Comparison of ENCODE assay signal across 9 cellular contexts in genomic region chr2:233165895-233166661, GRCh38.
A peak's percentile ranks its signal among the peaks of the same experiment; 100 is the strongest.
DNase-seq lines count a peak whose midpoint lies in the region; ATAC-seq and TF ChIP-seq lines count a peak whose summit lies in the region.
"Had no signal": no experiment of that assay in that cellular context is flagged by ENCODE, and none has a peak within 500 bp of the region (broad histone marks: within the 10 kb centered on the region; RNA-seq: fewer than 3 reads in every experiment).

No MANE protein-coding gene starts in this region.

- no peaks in the 10 kb centered on the region for H3K9me3 Mint-ChIP-seq in activated naive CD4-positive, alpha-beta T cell treated with anti-CD3 and anti-CD28 coated beads, Interleukin-2, amount 10 ng/mL, durations not matched to agents 7 days and 5 days
- H3K9me3 Mint-ChIP-seq in activated naive CD4-positive, alpha-beta T cell treated with anti-CD3 and anti-CD28 coated beads for 36 hours: no peaks in the 10 kb centered on the region
- no peaks in the 10 kb centered on the region for H3K9me3 Mint-ChIP-seq in activated CD8-positive, alpha-beta T cell treated with anti-CD3 and anti-CD28 coated beads, Interleukin-2, amount 10 ng/mL, durations not matched to agents 7 days and 5 days (ENCODE audit: insufficient read depth)

- H3K4me1 Mint-ChIP-seq in activated naive CD4-positive, alpha-beta T cell treated with anti-CD3 and anti-CD28 coated beads, Interleukin-2, amount 10 ng/mL, durations not matched to agents 7 days and 5 days: peaks cover 5% of the 10 kb centered on the region
- no peaks in the 10 kb centered on the region for H3K4me1 Mint-ChIP-seq in activated naive CD4-positive, alpha-beta T cell treated with anti-CD3 and anti-CD28 coated beads for 36 hours (ENCODE audit: low read depth)
- H3K4me1 Mint-ChIP-seq in activated CD8-positive, alpha-beta T cell treated with anti-CD3 and anti-CD28 coated beads, Interleukin-2, amount 10 ng/mL, durations not matched to agents 7 days and 5 days (ENCODE audit: low read depth): peaks cover 9% of the 10 kb centered on the region

- no peaks in the 10 kb centered on the region for H3K27me3 Mint-ChIP-seq in activated naive CD4-positive, alpha-beta T cell treated with anti-CD3 and anti-CD28 coated beads, Interleukin-2, amount 10 ng/mL, durations not matched to agents 7 days and 5 days
- H3K27me3 Mint-ChIP-seq in activated naive CD4-positive, alpha-beta T cell treated with anti-CD3 and anti-CD28 coated beads for 36 hours (ENCODE audit: low read depth): no peaks in the 10 kb centered on the region
- no peaks in the 10 kb centered on the region for H3K27me3 Mint-ChIP-seq in activated CD8-positive, alpha-beta T cell treated with anti-CD3 and anti-CD28 coated beads, Interleukin-2, amount 10 ng/mL, durations not matched to agents 7 days and 5 days (ENCODE audit: low read depth)

- WGBS in transverse colon (ENCODE audit: low coverage in 1 of 2), 2 donors: 43 to 49% methylated on average over 9 to 19 of the region's 19 CpGs

- no peak for TF ChIP-seq CTCF in transverse colon (IDR thresholded peaks at IDR 0.05)
- no peak for TF ChIP-seq CTCF in GM10266 (IDR thresholded peaks at IDR 0.05; ENCODE audit: control insufficient read depth, insufficient read depth, low read depth, missing control alignments)

- H3K36me3 ChIP-seq in transverse colon: no peaks in the 10 kb centered on the region

- in situ Hi-C loops in transverse colon (cut with MboI; ENCODE audit: low pct_ligation_motif_present in 1 of 4, low pct_unique_long_range_greater_than_20kb in 1 of 4, low sequenced_read_pairs in 3 of 4): no loop called here

- H3K27ac ChIP-seq in transverse colon: peak overlapping the region in 2 of 4 donors; percentile 17 to 48
- H3K27ac ChIP-seq: C4-2B had no signal

- CTCF ChIA-PET in activated naive CD4-positive, alpha-beta T cell treated with anti-CD3 and anti-CD28 coated beads, Interleukin-2, amount 10 ng/mL, durations not matched to agents 7 days and 5 days (lab: Charles Lee): interaction anchor here (0.8 kb wide), 1 partner anchor 84 kb away, joined by 3 read pairs; no protein-coding TSS in a partner anchor
- CTCF ChIA-PET in activated naive CD4-positive, alpha-beta T cell treated with anti-CD3 and anti-CD28 coated beads for 36 hours (lab: Charles Lee): no interaction called here
- CTCF ChIA-PET in activated CD8-positive, alpha-beta T cell treated with anti-CD3 and anti-CD28 coated beads, Interleukin-2, amount 10 ng/mL, durations not matched to agents 7 days and 5 days (lab: Charles Lee): interaction anchor here (1.4 kb wide), 1 partner anchor 84 kb away, joined by 3 read pairs; no protein-coding TSS in a partner anchor

- peak; percentile 41 for DNase-seq in activated naive CD4-positive, alpha-beta T cell treated with anti-CD3 and anti-CD28 coated beads, Interleukin-2, amount 10 ng/mL, durations not matched to agents 7 days and 5 days
- DNase-seq in activated naive CD4-positive, alpha-beta T cell treated with anti-CD3 and anti-CD28 coated beads for 36 hours: no peak
- peak; percentile 49 for DNase-seq in activated CD8-positive, alpha-beta T cell treated with anti-CD3 and anti-CD28 coated beads, Interleukin-2, amount 10 ng/mL, durations not matched to agents 7 days and 5 days
- DNase-seq in iPS-NIHi11 (ENCODE audit: low spot score): peak; percentile 75
- peak; percentile 66 for DNase-seq in transverse colon
- no peak for DNase-seq in DMS79 (lab: John Stamatoyannopoulos, UW)
- no peak for DNase-seq in pons (ENCODE audit: low spot score)
- DNase-seq in GM10266 (ENCODE audit: extremely low spot score): no peak

- H3K4me3 Mint-ChIP-seq in activated naive CD4-positive, alpha-beta T cell treated with anti-CD3 and anti-CD28 coated beads, Interleukin-2, amount 10 ng/mL, durations not matched to agents 7 days and 5 days: no peak overlapping the region
- no peak overlapping the region for H3K4me3 Mint-ChIP-seq in activated naive CD4-positive, alpha-beta T cell treated with anti-CD3 and anti-CD28 coated beads for 36 hours
- H3K4me3 Mint-ChIP-seq in activated CD8-positive, alpha-beta T cell treated with anti-CD3 and anti-CD28 coated beads, Interleukin-2, amount 10 ng/mL, durations not matched to agents 7 days and 5 days: no peak overlapping the region

- H3K27me3 ChIP-seq in transverse colon: no peaks in the 10 kb centered on the region

- POLR2A ChIA-PET in activated CD8-positive, alpha-beta T cell treated with anti-CD3 and anti-CD28 coated beads, Interleukin-2, amount 10 ng/mL, durations not matched to agents 7 days and 5 days (lab: Charles Lee): no interaction called here

- intact Hi-C loops in activated naive CD4-positive, alpha-beta T cell treated with anti-CD3 and anti-CD28 coated beads for 36 hours (cut with micrococcal nuclease): no loop called here
- intact Hi-C loops in transverse colon (cut with DNase I; ENCODE audit: low total_unique reads): no loop called here

- H3K36me3 Mint-ChIP-seq in activated naive CD4-positive, alpha-beta T cell treated with anti-CD3 and anti-CD28 coated beads, Interleukin-2, amount 10 ng/mL, durations not matched to agents 7 days and 5 days: peaks cover 46% of the 10 kb centered on the region
- H3K36me3 Mint-ChIP-seq in activated naive CD4-positive, alpha-beta T cell treated with anti-CD3 and anti-CD28 coated beads for 36 hours (ENCODE audit: low read depth): peaks cover 23% of the 10 kb centered on the region
- peaks cover 56% of the 10 kb centered on the region for H3K36me3 Mint-ChIP-seq in activated CD8-positive, alpha-beta T cell treated with anti-CD3 and anti-CD28 coated beads, Interleukin-2, amount 10 ng/mL, durations not matched to agents 7 days and 5 days (ENCODE audit: low read depth)

- no peak for TF ChIP-seq POLR2A in transverse colon (IDR thresholded peaks at IDR 0.05)

- H3K4me1 ChIP-seq in transverse colon: peaks cover 0 to 13% (median 9%) of the 10 kb centered on the region in 4 donors

- no peak overlapping the region for H3K4me3 ChIP-seq in transverse colon

- no peak for ATAC-seq in activated CD8-positive, alpha-beta T cell treated with anti-CD3 and anti-CD28 coated beads, Interleukin-2, amount 10 ng/mL, durations not matched to agents 7 days and 5 days

- no peak overlapping the region for H3K27ac Mint-ChIP-seq in activated naive CD4-positive, alpha-beta T cell treated with anti-CD3 and anti-CD28 coated beads, Interleukin-2, amount 10 ng/mL, durations not matched to agents 7 days and 5 days
- no peak overlapping the region for H3K27ac Mint-ChIP-seq in activated naive CD4-positive, alpha-beta T cell treated with anti-CD3 and anti-CD28 coated beads for 36 hours
- no peak overlapping the region for H3K27ac Mint-ChIP-seq in activated CD8-positive, alpha-beta T cell treated with anti-CD3 and anti-CD28 coated beads, Interleukin-2, amount 10 ng/mL, durations not matched to agents 7 days and 5 days

- no peak for TF ChIP-seq EP300 in transverse colon (IDR thresholded peaks at IDR 0.05; ENCODE audit: low read depth)

- H3K9me3 ChIP-seq in transverse colon: no peaks in the 10 kb centered on the region

Comparison
In these comparisons a context has a peak if more than half of its experiments do, and no peak if none do; other contexts are left out.
1. DNase-seq: peak in activated naive CD4-positive, alpha-beta T cell treated with anti-CD3 and anti-CD28 coated beads, Interleukin-2, amount 10 ng/mL, durations not matched to agents 7 days and 5 days (single experiment), activated CD8-positive, alpha-beta T cell treated with anti-CD3 and anti-CD28 coated beads, Interleukin-2, amount 10 ng/mL, durations not matched to agents 7 days and 5 days (single experiment), iPS-NIHi11 (single experiment) and transverse colon (single experiment); none in activated naive CD4-positive, alpha-beta T cell treated with anti-CD3 and anti-CD28 coated beads for 36 hours (single experiment), DMS79 (single experiment), pons (single experiment) and GM10266 (single experiment).